1 cellular context compared by ENCODE assay signal in genomic region chr4:25002679-25003078, GRCh38.
TF ChIP-seq lines count a peak whose summit lies in the region.

No MANE protein-coding gene starts in this region.

TF ChIP-seq in H1, 55 proteins besides CTCF, POLR2A, EP300 and RAD21:
- TF ChIP-seq BRCA1 (IDR thresholded peaks at IDR 0.05; ENCODE audit: low read depth, low read length) (no peak), HDAC6 (IDR thresholded peaks at IDR 0.05; ENCODE audit: low read depth, low read length) (no peak), GABPA (IDR thresholded peaks at IDR 0.05; ENCODE audit: borderline replicate concordance, insufficient read depth, low read length) (no peak), CBX5 (IDR thresholded peaks at IDR 0.05; ENCODE audit: low read depth, low read length) (no peak), BCL11A (IDR thresholded peaks at IDR 0.05; ENCODE audit: low read depth in 2 of 2, low read length in 2 of 2) (no peak), YY1 (IDR thresholded peaks at IDR 0.05; ENCODE audit: low read depth, low read length) (no peak), CEBPB (IDR thresholded peaks at IDR 0.05; ENCODE audit: low read depth, low read length) (no peak), CHD2 (IDR thresholded peaks at IDR 0.05; ENCODE audit: low read length) (no peak), MAFK (IDR thresholded peaks at IDR 0.05; ENCODE audit: low read depth, low read length) (no peak), SIRT6 (IDR thresholded peaks at IDR 0.05; ENCODE audit: low read length) (no peak), TEAD4 (IDR thresholded peaks at IDR 0.05; ENCODE audit: low read depth, low read length) (no peak), SUZ12 (IDR thresholded peaks at IDR 0.05; ENCODE audit: low read length) (no peak), POU5F1 (IDR thresholded peaks at IDR 0.05; ENCODE audit: low read depth, low read length) (no peak)
- TF ChIP-seq, protein P1, sequence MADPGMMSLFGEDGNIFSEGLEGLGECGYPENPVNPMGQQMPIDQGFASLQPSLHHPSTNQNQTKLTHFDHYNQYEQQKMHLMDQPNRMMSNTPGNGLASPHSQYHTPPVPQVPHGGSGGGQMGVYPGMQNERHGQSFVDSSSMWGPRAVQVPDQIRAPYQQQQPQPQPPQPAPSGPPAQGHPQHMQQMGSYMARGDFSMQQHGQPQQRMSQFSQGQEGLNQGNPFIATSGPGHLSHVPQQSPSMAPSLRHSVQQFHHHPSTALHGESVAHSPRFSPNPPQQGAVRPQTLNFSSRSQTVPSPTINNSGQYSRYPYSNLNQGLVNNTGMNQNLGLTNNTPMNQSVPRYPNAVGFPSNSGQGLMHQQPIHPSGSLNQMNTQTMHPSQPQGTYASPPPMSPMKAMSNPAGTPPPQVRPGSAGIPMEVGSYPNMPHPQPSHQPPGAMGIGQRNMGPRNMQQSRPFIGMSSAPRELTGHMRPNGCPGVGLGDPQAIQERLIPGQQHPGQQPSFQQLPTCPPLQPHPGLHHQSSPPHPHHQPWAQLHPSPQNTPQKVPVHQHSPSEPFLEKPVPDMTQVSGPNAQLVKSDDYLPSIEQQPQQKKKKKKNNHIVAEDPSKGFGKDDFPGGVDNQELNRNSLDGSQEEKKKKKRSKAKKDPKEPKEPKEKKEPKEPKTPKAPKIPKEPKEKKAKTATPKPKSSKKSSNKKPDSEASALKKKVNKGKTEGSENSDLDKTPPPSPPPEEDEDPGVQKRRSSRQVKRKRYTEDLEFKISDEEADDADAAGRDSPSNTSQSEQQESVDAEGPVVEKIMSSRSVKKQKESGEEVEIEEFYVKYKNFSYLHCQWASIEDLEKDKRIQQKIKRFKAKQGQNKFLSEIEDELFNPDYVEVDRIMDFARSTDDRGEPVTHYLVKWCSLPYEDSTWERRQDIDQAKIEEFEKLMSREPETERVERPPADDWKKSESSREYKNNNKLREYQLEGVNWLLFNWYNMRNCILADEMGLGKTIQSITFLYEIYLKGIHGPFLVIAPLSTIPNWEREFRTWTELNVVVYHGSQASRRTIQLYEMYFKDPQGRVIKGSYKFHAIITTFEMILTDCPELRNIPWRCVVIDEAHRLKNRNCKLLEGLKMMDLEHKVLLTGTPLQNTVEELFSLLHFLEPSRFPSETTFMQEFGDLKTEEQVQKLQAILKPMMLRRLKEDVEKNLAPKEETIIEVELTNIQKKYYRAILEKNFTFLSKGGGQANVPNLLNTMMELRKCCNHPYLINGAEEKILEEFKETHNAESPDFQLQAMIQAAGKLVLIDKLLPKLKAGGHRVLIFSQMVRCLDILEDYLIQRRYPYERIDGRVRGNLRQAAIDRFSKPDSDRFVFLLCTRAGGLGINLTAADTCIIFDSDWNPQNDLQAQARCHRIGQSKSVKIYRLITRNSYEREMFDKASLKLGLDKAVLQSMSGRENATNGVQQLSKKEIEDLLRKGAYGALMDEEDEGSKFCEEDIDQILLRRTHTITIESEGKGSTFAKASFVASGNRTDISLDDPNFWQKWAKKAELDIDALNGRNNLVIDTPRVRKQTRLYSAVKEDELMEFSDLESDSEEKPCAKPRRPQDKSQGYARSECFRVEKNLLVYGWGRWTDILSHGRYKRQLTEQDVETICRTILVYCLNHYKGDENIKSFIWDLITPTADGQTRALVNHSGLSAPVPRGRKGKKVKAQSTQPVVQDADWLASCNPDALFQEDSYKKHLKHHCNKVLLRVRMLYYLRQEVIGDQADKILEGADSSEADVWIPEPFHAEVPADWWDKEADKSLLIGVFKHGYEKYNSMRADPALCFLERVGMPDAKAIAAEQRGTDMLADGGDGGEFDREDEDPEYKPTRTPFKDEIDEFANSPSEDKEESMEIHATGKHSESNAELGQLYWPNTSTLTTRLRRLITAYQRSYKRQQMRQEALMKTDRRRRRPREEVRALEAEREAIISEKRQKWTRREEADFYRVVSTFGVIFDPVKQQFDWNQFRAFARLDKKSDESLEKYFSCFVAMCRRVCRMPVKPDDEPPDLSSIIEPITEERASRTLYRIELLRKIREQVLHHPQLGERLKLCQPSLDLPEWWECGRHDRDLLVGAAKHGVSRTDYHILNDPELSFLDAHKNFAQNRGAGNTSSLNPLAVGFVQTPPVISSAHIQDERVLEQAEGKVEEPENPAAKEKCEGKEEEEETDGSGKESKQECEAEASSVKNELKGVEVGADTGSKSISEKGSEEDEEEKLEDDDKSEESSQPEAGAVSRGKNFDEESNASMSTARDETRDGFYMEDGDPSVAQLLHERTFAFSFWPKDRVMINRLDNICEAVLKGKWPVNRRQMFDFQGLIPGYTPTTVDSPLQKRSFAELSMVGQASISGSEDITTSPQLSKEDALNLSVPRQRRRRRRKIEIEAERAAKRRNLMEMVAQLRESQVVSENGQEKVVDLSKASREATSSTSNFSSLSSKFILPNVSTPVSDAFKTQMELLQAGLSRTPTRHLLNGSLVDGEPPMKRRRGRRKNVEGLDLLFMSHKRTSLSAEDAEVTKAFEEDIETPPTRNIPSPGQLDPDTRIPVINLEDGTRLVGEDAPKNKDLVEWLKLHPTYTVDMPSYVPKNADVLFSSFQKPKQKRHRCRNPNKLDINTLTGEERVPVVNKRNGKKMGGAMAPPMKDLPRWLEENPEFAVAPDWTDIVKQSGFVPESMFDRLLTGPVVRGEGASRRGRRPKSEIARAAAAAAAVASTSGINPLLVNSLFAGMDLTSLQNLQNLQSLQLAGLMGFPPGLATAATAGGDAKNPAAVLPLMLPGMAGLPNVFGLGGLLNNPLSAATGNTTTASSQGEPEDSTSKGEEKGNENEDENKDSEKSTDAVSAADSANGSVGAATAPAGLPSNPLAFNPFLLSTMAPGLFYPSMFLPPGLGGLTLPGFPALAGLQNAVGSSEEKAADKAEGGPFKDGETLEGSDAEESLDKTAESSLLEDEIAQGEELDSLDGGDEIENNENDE (IDR thresholded peaks at IDR 0.05; ENCODE audit: insufficient replicate concordance, low read length) = no peak
TF ChIP-seq in H1: peak in this region for 0.
